ENCODE assay signal across 8 cellular contexts in genomic region chr20:59940956-59941294, GRCh38. TPM values are rescaled to one million over a fixed set of nuclear protein-coding genes. Genes with fewer than 3 reads are reported as not detected.
DNase-seq lines count a peak whose midpoint lies in the region; ATAC-seq and TF ChIP-seq lines count a peak whose summit lies in the region.

No MANE protein-coding gene starts in this region.

- H3K4me3 Mint-ChIP-seq in chondrocyte (ENCODE audit: unreplicated experiment) (peak overlapping the region; percentile 86), nephron progenitor cell (peak overlapping the region; percentile 95)

- no peak for ATAC-seq in DND-41 (ENCODE audit: insufficient read depth, low read depth)
- peak; percentile 6 for ATAC-seq in HG03442 (IDR thresholded peaks at IDR 0.05; ENCODE audit: unreplicated experiment)
- ATAC-seq in GM19324 (IDR thresholded peaks at IDR 0.05; ENCODE audit: low FRiP score, unreplicated experiment): no peak

- H3K27ac Mint-ChIP-seq in chondrocyte (ENCODE audit: unreplicated experiment): peak overlapping the region; percentile 97
- peak overlapping the region; percentile 100 for H3K27ac Mint-ChIP-seq in nephron progenitor cell

- H3K4me1 Mint-ChIP-seq in chondrocyte (ENCODE audit: low read depth) (peaks cover 51% of the 10 kb centered on the region), nephron progenitor cell (peaks cover 64% of the 10 kb centered on the region)

- peaks cover 38% of the 10 kb centered on the region for H3K36me3 ChIP-seq in DND-41 (ENCODE audit: insufficient read depth, low read length)

- peak overlapping the region; percentile 89 for H3K27ac ChIP-seq in DND-41 (ENCODE audit: low read length)

- H3K4me1 ChIP-seq in DND-41 (ENCODE audit: insufficient read depth, low read length): peaks cover 25% of the 10 kb centered on the region

- H3K9ac ChIP-seq in DND-41 (ENCODE audit: low read depth, low read length): peak overlapping the region; percentile 73

- no peaks in the 10 kb centered on the region for H3K9me3 Mint-ChIP-seq in chondrocyte (ENCODE audit: low read depth)
- no peaks in the 10 kb centered on the region for H3K9me3 Mint-ChIP-seq in nephron progenitor cell

- H3K79me2 ChIP-seq in DND-41 (ENCODE audit: insufficient read depth, low read length): peaks cover 19% of the 10 kb centered on the region

- TF ChIP-seq CTCF in DND-41 (IDR thresholded peaks at IDR 0.05; ENCODE audit: borderline replicate concordance, extremely low read depth, low read length, poor library complexity, severe bottlenecking) (no peak), chondrocyte (IDR thresholded peaks at IDR 0.05) (no peak), nephron progenitor cell (IDR thresholded peaks at IDR 0.05) (no peak)

- H3K27me3 Mint-ChIP-seq in chondrocyte (ENCODE audit: low read depth) (no peaks in the 10 kb centered on the region), nephron progenitor cell (ENCODE audit: low read depth, poor library complexity) (peaks cover 14% of the 10 kb centered on the region)

- peak overlapping the region; percentile 31 to 71 for H3K4me3 ChIP-seq in DND-41 (ENCODE audit: low read depth in 1 of 2, low read length in 2 of 2)

- no peaks in the 10 kb centered on the region for H4K20me1 ChIP-seq in DND-41 (ENCODE audit: insufficient read depth, low read length)

- DNase-seq in DND-41 (no peak), chondrocyte (ENCODE audit: low spot score) (no peak), nephron progenitor cell (no peak), epidermal melanocyte (ENCODE audit: insufficient read length, low spot score) (no peak), NCI-H2227 (lab: John Stamatoyannopoulos, UW; ENCODE audit: unreplicated experiment) (no peak), NCI-H82 treated with DMSO at 0.1 percent for 48 hours (lab: John Stamatoyannopoulos, UW; ENCODE audit: unreplicated experiment) (no peak)

- H3K27me3 ChIP-seq in DND-41 (ENCODE audit: insufficient read depth, low read length, poor library complexity): no peaks in the 10 kb centered on the region

- H3K9me3 ChIP-seq in DND-41 (ENCODE audit: insufficient read depth, low read length, severe bottlenecking): no peaks in the 10 kb centered on the region

- peak overlapping the region; percentile 68 for H3K4me2 ChIP-seq in DND-41 (ENCODE audit: insufficient read depth, low read length)

- peaks cover 6% of the 10 kb centered on the region for H3K36me3 Mint-ChIP-seq in chondrocyte (ENCODE audit: low read depth)
- H3K36me3 Mint-ChIP-seq in nephron progenitor cell (ENCODE audit: low read depth): peaks cover 19% of the 10 kb centered on the region

- H2AFZ ChIP-seq in DND-41 (ENCODE audit: low read depth, low read length): peak overlapping the region; percentile 98

RNA-seq across cellular contexts. Expression of gene FAM217B, which starts 0.7 kb away (rescaled TPM):
- total RNA-seq in chondrocyte: 12.7 to 14.0 TPM (median 13.7 TPM) in 3 replicates

RNA-seq across cellular contexts. Expression of gene PPP1R3D, which starts 0.8 kb away (rescaled TPM):
- 5.5 to 6.0 TPM (median 5.8 TPM) in 3 replicates for total RNA-seq in chondrocyte

RNA-seq across cellular contexts. Expression of gene SYCP2, which starts 7.5 kb away (rescaled TPM):
- 1.5 to 2.5 TPM (median 1.9 TPM) in 3 replicates for total RNA-seq in chondrocyte

RNA-seq across cellular contexts. Expression of gene CDH26, which starts 17.3 kb away (rescaled TPM):
- total RNA-seq in chondrocyte: not detected in 3 replicates
